ENCODE assay signal across 24 cellular contexts in genomic region chr6:100210138-100210872, GRCh38.
DNase-seq lines count a peak whose midpoint lies in the region; ATAC-seq and TF ChIP-seq lines count a peak whose summit lies in the region.
"Had no signal": no experiment of that assay in that cellular context is flagged by ENCODE, and none has a peak within 500 bp of the region (broad histone marks: within the 10 kb centered on the region; RNA-seq: fewer than 3 reads in every experiment).

No MANE protein-coding gene starts in this region.

- peak overlapping the region; percentile 55 for H3K27ac Mint-ChIP-seq in HFFc6
- H3K27ac Mint-ChIP-seq in chondrocyte (ENCODE audit: unreplicated experiment) = peak overlapping the region; percentile 33
- H3K27ac Mint-ChIP-seq in neural crest cell (ENCODE audit: unreplicated experiment) = no peak overlapping the region
- H3K27ac Mint-ChIP-seq in activated CD8-positive, alpha-beta memory T cell treated with anti-CD3 and anti-CD28 coated beads, Interleukin-2, amount 10 ng/mL, durations not matched to agents 7 days and 5 days = no peak overlapping the region
- H3K27ac Mint-ChIP-seq in activated naive CD4-positive, alpha-beta T cell treated with anti-CD3 and anti-CD28 coated beads, Interleukin-2, amount 50 U/mL, for 72 hours = no peak overlapping the region
- H3K27ac Mint-ChIP-seq: activated CD4-positive, alpha-beta memory T cell treated with anti-CD3 and anti-CD28 coated beads for 36 hours; activated naive CD8-positive, alpha-beta T cell treated with anti-CD3 and anti-CD28 coated beads, Interleukin-2, amount 10 ng/mL, durations not matched to agents 7 days and 5 days; CD4-positive, CD25-positive, alpha-beta regulatory T cell; mesothelial cell of epicardium; natural killer cell; T-cell had no signal

- TF ChIP-seq CTCF in HFFc6 (IDR thresholded peaks at IDR 0.05) (no peak), chondrocyte (IDR thresholded peaks at IDR 0.05) (no peak), neural crest cell (conservative IDR thresholded peaks at IDR 0.05) (no peak)

- CTCF ChIA-PET in activated CD8-positive, alpha-beta memory T cell treated with anti-CD3 and anti-CD28 coated beads, Interleukin-2, amount 10 ng/mL, durations not matched to agents 7 days and 5 days (lab: Charles Lee) = interaction anchor here (1.2 kb wide), 1 partner anchor 24 kb away, joined by 3 read pairs; no protein-coding TSS in a partner anchor

- H3K27me3 Mint-ChIP-seq in HFFc6 (ENCODE audit: insufficient read depth) (no peaks in the 10 kb centered on the region), chondrocyte (ENCODE audit: low read depth) (no peaks in the 10 kb centered on the region), neural crest cell (ENCODE audit: low read depth) (no peaks in the 10 kb centered on the region)
- peaks cover 40% of the 10 kb centered on the region for H3K27me3 Mint-ChIP-seq in activated CD8-positive, alpha-beta memory T cell treated with anti-CD3 and anti-CD28 coated beads, Interleukin-2, amount 10 ng/mL, durations not matched to agents 7 days and 5 days
- H3K27me3 Mint-ChIP-seq: activated naive CD8-positive, alpha-beta T cell treated with anti-CD3 and anti-CD28 coated beads, Interleukin-2, amount 10 ng/mL, durations not matched to agents 7 days and 5 days had no signal

- ATAC-seq in activated CD8-positive, alpha-beta memory T cell treated with anti-CD3 and anti-CD28 coated beads, Interleukin-2, amount 10 ng/mL, durations not matched to agents 7 days and 5 days = no peak
- ATAC-seq in activated naive CD4-positive, alpha-beta T cell treated with anti-CD3 and anti-CD28 coated beads, Interleukin-2, amount 50 U/mL, for 72 hours = no peak
- no peak for ATAC-seq in HG03045 (IDR thresholded peaks at IDR 0.05; ENCODE audit: unreplicated experiment)
- ATAC-seq: activated CD4-positive, CD25-positive, alpha-beta regulatory T cell treated with anti-CD3 and anti-CD28 coated beads, Interleukin-2, amount 50 U/mL, for 24 hours; heart left ventricle; natural killer cell; right cardiac atrium; stimulated activated naive CD8-positive, alpha-beta T cell treated with anti-CD3 and anti-CD28 coated beads, Interleukin-15, Interleukin-2, amounts not matched to agents 100 U/mL and 50 U/mL, for 24 hours; T-cell had no signal

- H3K4me1 Mint-ChIP-seq in HFFc6 (ENCODE audit: low read depth) = peaks cover 69% of the 10 kb centered on the region
- H3K4me1 Mint-ChIP-seq in chondrocyte (ENCODE audit: low read depth) = peaks cover 18% of the 10 kb centered on the region
- peaks cover 15% of the 10 kb centered on the region for H3K4me1 Mint-ChIP-seq in neural crest cell
- H3K4me1 Mint-ChIP-seq in activated CD8-positive, alpha-beta memory T cell treated with anti-CD3 and anti-CD28 coated beads, Interleukin-2, amount 10 ng/mL, durations not matched to agents 7 days and 5 days = peaks cover 10% of the 10 kb centered on the region
- H3K4me1 Mint-ChIP-seq: activated naive CD8-positive, alpha-beta T cell treated with anti-CD3 and anti-CD28 coated beads, Interleukin-2, amount 10 ng/mL, durations not matched to agents 7 days and 5 days; CD4-positive, CD25-positive, alpha-beta regulatory T cell; mesothelial cell of epicardium; natural killer cell; T-cell had no signal

- H3K4me3 Mint-ChIP-seq in HFFc6 = peak overlapping the region; percentile 25; the same call in 1 of the 2 replicates
- no peak overlapping the region for H3K4me3 Mint-ChIP-seq in chondrocyte (ENCODE audit: unreplicated experiment)
- H3K4me3 Mint-ChIP-seq in neural crest cell = peak overlapping the region; percentile 11
- H3K4me3 Mint-ChIP-seq in activated CD8-positive, alpha-beta memory T cell treated with anti-CD3 and anti-CD28 coated beads, Interleukin-2, amount 10 ng/mL, durations not matched to agents 7 days and 5 days = no peak overlapping the region
- H3K4me3 Mint-ChIP-seq: activated CD4-positive, alpha-beta memory T cell treated with anti-CD3 and anti-CD28 coated beads for 36 hours; activated naive CD8-positive, alpha-beta T cell treated with anti-CD3 and anti-CD28 coated beads, Interleukin-2, amount 10 ng/mL, durations not matched to agents 7 days and 5 days; CD4-positive, CD25-positive, alpha-beta regulatory T cell; mesothelial cell of epicardium; natural killer cell; T-cell had no signal

- no peaks in the 10 kb centered on the region; the same call in 1 of the 2 replicates for H3K36me3 Mint-ChIP-seq in HFFc6 (ENCODE audit: low read depth)
- no peaks in the 10 kb centered on the region for H3K36me3 Mint-ChIP-seq in chondrocyte (ENCODE audit: low read depth)
- H3K36me3 Mint-ChIP-seq in neural crest cell (ENCODE audit: low read depth) = no peaks in the 10 kb centered on the region
- H3K36me3 Mint-ChIP-seq in activated CD8-positive, alpha-beta memory T cell treated with anti-CD3 and anti-CD28 coated beads, Interleukin-2, amount 10 ng/mL, durations not matched to agents 7 days and 5 days = peaks cover 4% of the 10 kb centered on the region
- H3K36me3 Mint-ChIP-seq in activated naive CD4-positive, alpha-beta T cell treated with anti-CD3 and anti-CD28 coated beads, Interleukin-2, amount 50 U/mL, for 72 hours = no peaks in the 10 kb centered on the region
- H3K36me3 Mint-ChIP-seq: activated CD4-positive, alpha-beta memory T cell treated with anti-CD3 and anti-CD28 coated beads for 36 hours; activated naive CD8-positive, alpha-beta T cell treated with anti-CD3 and anti-CD28 coated beads, Interleukin-2, amount 10 ng/mL, durations not matched to agents 7 days and 5 days; CD4-positive, CD25-positive, alpha-beta regulatory T cell; mesothelial cell of epicardium; natural killer cell; T-cell had no signal

- DNase-seq in HFFc6 (no peak), NCI-H524 (lab: John Stamatoyannopoulos, UW) (peak; percentile 88 to 95), chondrocyte (ENCODE audit: low spot score) (no peak), neural crest cell (ENCODE audit: low read depth, low spot score) (no peak)
- no peak for DNase-seq in activated CD8-positive, alpha-beta memory T cell treated with anti-CD3 and anti-CD28 coated beads, Interleukin-2, amount 10 ng/mL, durations not matched to agents 7 days and 5 days
- no peak for DNase-seq in activated naive CD4-positive, alpha-beta T cell treated with anti-CD3 and anti-CD28 coated beads, Interleukin-2, amount 50 U/mL, for 72 hours (ENCODE audit: low spot score in 2 of 2)
- DNase-seq: activated CD4-positive, alpha-beta memory T cell treated with anti-CD3 and anti-CD28 coated beads for 36 hours; activated effector memory CD4-positive, alpha-beta T cell treated with Interleukin-2 at 50 U/mL for 16 hours; activated naive CD8-positive, alpha-beta T cell treated with anti-CD3 and anti-CD28 coated beads, Interleukin-2, amount 10 ng/mL, durations not matched to agents 7 days and 5 days; CD4-positive, CD25-positive, alpha-beta regulatory T cell; central memory CD4-positive, alpha-beta T cell; DMS153; heart left ventricle; KG1; natural killer cell; NCI-H1436; ovary; right cardiac atrium; SIG-M5; stimulated activated naive CD8-positive, alpha-beta T cell treated with anti-CD3 and anti-CD28 coated beads, Interleukin-15, Interleukin-2, amounts not matched to agents 100 U/mL and 50 U/mL, for 24 hours; T-cell had no signal

- H3K9me3 Mint-ChIP-seq in HFFc6 = no peaks in the 10 kb centered on the region
- no peaks in the 10 kb centered on the region for H3K9me3 Mint-ChIP-seq in chondrocyte (ENCODE audit: low read depth)
- H3K9me3 Mint-ChIP-seq in neural crest cell = no peaks in the 10 kb centered on the region
- peaks cover 3% of the 10 kb centered on the region for H3K9me3 Mint-ChIP-seq in activated CD8-positive, alpha-beta memory T cell treated with anti-CD3 and anti-CD28 coated beads, Interleukin-2, amount 10 ng/mL, durations not matched to agents 7 days and 5 days (ENCODE audit: low read depth)
- H3K9me3 Mint-ChIP-seq in activated naive CD4-positive, alpha-beta T cell treated with anti-CD3 and anti-CD28 coated beads, Interleukin-2, amount 50 U/mL, for 72 hours = peaks cover 15 to 20% of the 10 kb centered on the region in 2 donors
- H3K9me3 Mint-ChIP-seq: activated CD4-positive, alpha-beta memory T cell treated with anti-CD3 and anti-CD28 coated beads for 36 hours; activated naive CD8-positive, alpha-beta T cell treated with anti-CD3 and anti-CD28 coated beads, Interleukin-2, amount 10 ng/mL, durations not matched to agents 7 days and 5 days; mesothelial cell of epicardium had no signal

Comparison
In these comparisons a context has a peak if more than half of its experiments do, and no peak if none do; other contexts are left out.
1. DNase-seq: peak in NCI-H524 (2 of 2); none in HFFc6 (single experiment), chondrocyte (single experiment), neural crest cell (single experiment), activated CD8-positive, alpha-beta memory T cell treated with anti-CD3 and anti-CD28 coated beads, Interleukin-2, amount 10 ng/mL, durations not matched to agents 7 days and 5 days (single experiment) and activated naive CD4-positive, alpha-beta T cell treated with anti-CD3 and anti-CD28 coated beads, Interleukin-2, amount 50 U/mL, for 72 hours (0 of 2).
2. H3K27ac Mint-ChIP-seq: peak in HFFc6 (single experiment) and chondrocyte (single experiment); none in neural crest cell (single experiment), activated CD8-positive, alpha-beta memory T cell treated with anti-CD3 and anti-CD28 coated beads, Interleukin-2, amount 10 ng/mL, durations not matched to agents 7 days and 5 days (single experiment) and activated naive CD4-positive, alpha-beta T cell treated with anti-CD3 and anti-CD28 coated beads, Interleukin-2, amount 50 U/mL, for 72 hours (0 of 2).
3. H3K4me3 Mint-ChIP-seq: peak in HFFc6 (single experiment) and neural crest cell (single experiment); none in chondrocyte (single experiment) and activated CD8-positive, alpha-beta memory T cell treated with anti-CD3 and anti-CD28 coated beads, Interleukin-2, amount 10 ng/mL, durations not matched to agents 7 days and 5 days (single experiment).